ENCODE assay signal across 1 cellular context in genomic region chr11:64729851-64730382, GRCh38.
TF ChIP-seq lines count a peak whose summit lies in the region.

No MANE protein-coding gene starts in this region.

TF ChIP-seq in HEK293, 187 proteins besides CTCF, POLR2A, EP300 and RAD21:
- TF ChIP-seq PRDM10 (tag by site-specific recombination; IDR thresholded peaks at IDR 0.05): peak; percentile 84
- TF ChIP-seq SP2 (tag by site-specific recombination; IDR thresholded peaks at IDR 0.05): peak; percentile 37
- no peak for TF ChIP-seq ZNF221 (tag by site-specific recombination; IDR thresholded peaks at IDR 0.05; ENCODE audit: borderline replicate concordance)
TF ChIP-seq in HEK293: peak in this region for 2.
